Comparison of ENCODE assay signal across 23 cellular contexts in genomic region chr11:132904566-132904965, GRCh38.
DNase-seq lines count a peak whose midpoint lies in the region; ATAC-seq and TF ChIP-seq lines count a peak whose summit lies in the region.
"Had no signal": no experiment of that assay in that cellular context is flagged by ENCODE, and none has a peak within 500 bp of the region (broad histone marks: within the 10 kb centered on the region; RNA-seq: fewer than 3 reads in every experiment).

No MANE protein-coding gene starts in this region.

- intact Hi-C loops in activated CD4-positive, alpha-beta memory T cell treated with anti-CD3 and anti-CD28 coated beads for 36 hours (cut with micrococcal nuclease) = no loop called here
- intact Hi-C loops in activated CD4-positive, alpha-beta T cell treated with anti-CD3 and anti-CD28 coated beads for 36 hours (cut with DNase I, micrococcal nuclease) = no loop called here

- no peaks in the 10 kb centered on the region for H3K27me3 Mint-ChIP-seq in glutamatergic neuron (ENCODE audit: unreplicated experiment)
- H3K27me3 Mint-ChIP-seq in activated CD4-positive, alpha-beta memory T cell treated with anti-CD3 and anti-CD28 coated beads for 36 hours = no peaks in the 10 kb centered on the region
- H3K27me3 Mint-ChIP-seq in activated CD4-positive, alpha-beta T cell treated with anti-CD3 and anti-CD28 coated beads for 36 hours = peaks cover 2% of the 10 kb centered on the region

- ATAC-seq in activated CD4-positive, alpha-beta T cell treated with anti-CD3 and anti-CD28 coated beads for 36 hours = no peak
- ATAC-seq: A549, GM12878 had no signal

- peaks cover 19% of the 10 kb centered on the region for H3K4me1 Mint-ChIP-seq in glutamatergic neuron (ENCODE audit: low read depth, unreplicated experiment)
- H3K4me1 Mint-ChIP-seq in activated CD4-positive, alpha-beta memory T cell treated with anti-CD3 and anti-CD28 coated beads for 36 hours (ENCODE audit: low read depth) = no peaks in the 10 kb centered on the region
- no peaks in the 10 kb centered on the region for H3K4me1 Mint-ChIP-seq in activated CD4-positive, alpha-beta T cell treated with anti-CD3 and anti-CD28 coated beads for 36 hours

- POLR2A ChIA-PET in activated CD4-positive, alpha-beta memory T cell treated with anti-CD3 and anti-CD28 coated beads for 36 hours (lab: Charles Lee) = no interaction called here
- POLR2A ChIA-PET in activated CD4-positive, alpha-beta T cell treated with anti-CD3 and anti-CD28 coated beads for 36 hours (lab: Charles Lee) = no interaction called here

- CTCF ChIA-PET in activated CD4-positive, alpha-beta memory T cell treated with anti-CD3 and anti-CD28 coated beads for 36 hours (lab: Charles Lee) = interaction anchor here (0.9 kb wide), 1 partner anchor 36 kb away, joined by 5 read pairs; no protein-coding TSS in a partner anchor
- CTCF ChIA-PET in activated CD4-positive, alpha-beta T cell treated with anti-CD3 and anti-CD28 coated beads for 36 hours (lab: Charles Lee) = no interaction called here

- no peak for TF ChIP-seq CTCF in glutamatergic neuron (IDR thresholded peaks at IDR 0.05; ENCODE audit: partially characterized antibody, unreplicated experiment)

- H3K36me3 Mint-ChIP-seq in glutamatergic neuron (ENCODE audit: unreplicated experiment) = no peaks in the 10 kb centered on the region
- H3K36me3 Mint-ChIP-seq in activated CD4-positive, alpha-beta memory T cell treated with anti-CD3 and anti-CD28 coated beads for 36 hours = no peaks in the 10 kb centered on the region
- no peaks in the 10 kb centered on the region for H3K36me3 Mint-ChIP-seq in activated CD4-positive, alpha-beta T cell treated with anti-CD3 and anti-CD28 coated beads for 36 hours (ENCODE audit: low read depth)

- DNase-seq in AG20443 (ENCODE audit: low spot score) = peak; percentile 15
- DNase-seq in NCI-H1092 treated with DMSO at 0.1 percent for 48 hours (lab: John Stamatoyannopoulos, UW) = peak; percentile 66
- DNase-seq in NCI-H524 (lab: John Stamatoyannopoulos, UW) = peak; percentile 38 to 66
- DNase-seq in glutamatergic neuron = peak; percentile 43
- DNase-seq in activated CD4-positive, alpha-beta memory T cell treated with anti-CD3 and anti-CD28 coated beads for 36 hours = no peak
- no peak for DNase-seq in activated CD4-positive, alpha-beta T cell treated with anti-CD3 and anti-CD28 coated beads for 36 hours
- DNase-seq in NCI-H345 (lab: John Stamatoyannopoulos, UW) = no peak
- DNase-seq: BE2C, DMS 273 treated with DMSO at 0.1 percent for 48 hours, DMS79 treated with DMSO at 0.1 percent for 48 hours, GM23248, H9, HFFc6, Karpas-422, MV-4-11, NCI-H146, NCI-H2029, NCI-H2171 treated with DMSO at 0.1 percent for 48 hours, PC-9, RPMI8226, SHP77 had no signal

- H3K9me3 Mint-ChIP-seq in glutamatergic neuron (ENCODE audit: unreplicated experiment) = peaks cover 2% of the 10 kb centered on the region
- H3K9me3 Mint-ChIP-seq in activated CD4-positive, alpha-beta memory T cell treated with anti-CD3 and anti-CD28 coated beads for 36 hours = peaks cover 2% of the 10 kb centered on the region
- H3K9me3 Mint-ChIP-seq in activated CD4-positive, alpha-beta T cell treated with anti-CD3 and anti-CD28 coated beads for 36 hours (ENCODE audit: low read depth) = no peaks in the 10 kb centered on the region
- H3K9me3 Mint-ChIP-seq: HFFc6 had no signal

- H3K4me3 Mint-ChIP-seq in glutamatergic neuron (ENCODE audit: unreplicated experiment) = no peak overlapping the region
- no peak overlapping the region for H3K4me3 Mint-ChIP-seq in activated CD4-positive, alpha-beta memory T cell treated with anti-CD3 and anti-CD28 coated beads for 36 hours
- no peak overlapping the region for H3K4me3 Mint-ChIP-seq in activated CD4-positive, alpha-beta T cell treated with anti-CD3 and anti-CD28 coated beads for 36 hours
- H3K4me3 Mint-ChIP-seq: H9, HFFc6 had no signal

- H3K27ac Mint-ChIP-seq in glutamatergic neuron (ENCODE audit: unreplicated experiment) = peak overlapping the region; percentile 52
- H3K27ac Mint-ChIP-seq in activated CD4-positive, alpha-beta memory T cell treated with anti-CD3 and anti-CD28 coated beads for 36 hours = no peak overlapping the region
- H3K27ac Mint-ChIP-seq in activated CD4-positive, alpha-beta T cell treated with anti-CD3 and anti-CD28 coated beads for 36 hours = no peak overlapping the region
- H3K27ac Mint-ChIP-seq: H9, HFFc6 had no signal

Comparison
In these comparisons a context has a peak if more than half of its experiments do, and no peak if none do; other contexts are left out.
1. DNase-seq: peak in AG20443 (single experiment), NCI-H1092 treated with DMSO at 0.1 percent for 48 hours (single experiment), NCI-H524 (2 of 2) and glutamatergic neuron (single experiment); none in activated CD4-positive, alpha-beta memory T cell treated with anti-CD3 and anti-CD28 coated beads for 36 hours (single experiment), activated CD4-positive, alpha-beta T cell treated with anti-CD3 and anti-CD28 coated beads for 36 hours (single experiment) and NCI-H345 (single experiment).